In genomic region chr5:66560371-66560770, GRCh38 we compare ENCODE assay signal across 17 cellular contexts.
"Had no signal": no experiment of that assay in that cellular context is flagged by ENCODE, and none has a peak within 500 bp of the region (broad histone marks: within the 10 kb centered on the region; RNA-seq: fewer than 3 reads in every experiment).

No MANE protein-coding gene starts in this region.

- H3K27ac ChIP-seq: dorsolateral prefrontal cortex, hepatocyte, right atrium auricular region, stomach, thoracic aorta, transverse colon had no signal

- H3K9me3 ChIP-seq: ovary, right atrium auricular region, thoracic aorta, transverse colon had no signal

- H3K36me3 ChIP-seq: ovary, right atrium auricular region, stomach, thoracic aorta, transverse colon had no signal

- H3K4me2 ChIP-seq: hepatocyte had no signal

- H3K4me1 ChIP-seq: right atrium auricular region, stomach, transverse colon had no signal

- DNase-seq: cortex of kidney; dorsolateral prefrontal cortex; effector CD8-positive, alpha-beta T cell; foreskin melanocyte; head of caudate nucleus; kidney; naive thymus-derived CD8-positive, alpha-beta T cell; ovary; small intestine; stimulated activated CD4-positive, alpha-beta T cell treated with anti-CD3 and anti-CD28 coated beads, Interleukin-12 subunit alpha, Interleukin-12 subunit beta, amount 100 ng/mL, for 4 hours; stimulated activated naive CD4-positive, alpha-beta T cell; stomach; substantia nigra; transverse colon had no signal

- H3K27me3 ChIP-seq: dorsolateral prefrontal cortex, hepatocyte, ovary, right atrium auricular region, stomach, transverse colon had no signal

- H3K4me3 ChIP-seq: dorsolateral prefrontal cortex, hepatocyte, ovary, right atrium auricular region, stomach, thoracic aorta, transverse colon had no signal

- H2AFZ ChIP-seq: hepatocyte had no signal

- H3K79me2 ChIP-seq: hepatocyte had no signal
